Comparison of ENCODE assay signal across 11 cellular contexts in genomic region chr9:126956929-126957686, GRCh38. TPM values are rescaled to one million over a fixed set of nuclear protein-coding genes. Genes with fewer than 3 reads are reported as not detected.
DNase-seq lines count a peak whose midpoint lies in the region; ATAC-seq and TF ChIP-seq lines count a peak whose summit lies in the region.
"Had no signal": no experiment of that assay in that cellular context is flagged by ENCODE, and none has a peak within 500 bp of the region (broad histone marks: within the 10 kb centered on the region; RNA-seq: fewer than 3 reads in every experiment).

No MANE protein-coding gene starts in this region.

- peaks cover 21% of the 10 kb centered on the region for H3K27me3 Mint-ChIP-seq in stimulated activated naive CD8-positive, alpha-beta T cell treated with anti-CD3 and anti-CD28 coated beads, Interleukin-15, amount 100 ng/mL, for 72 hours
- peaks cover 22% of the 10 kb centered on the region for H3K27me3 Mint-ChIP-seq in MCF 10A (ENCODE audit: insufficient read depth, unreplicated experiment)

- TF ChIP-seq CTCF in MCF 10A (IDR thresholded peaks at IDR 0.05; ENCODE audit: unreplicated experiment) (no peak), left lung (IDR thresholded peaks at IDR 0.05) (no peak)

- no peak overlapping the region for H3K4me3 ChIP-seq in left lung

- intact Hi-C loops in MCF 10A (cut with micrococcal nuclease), result no loop called here
- intact Hi-C loops in left lung (cut with DNase I), result no loop called here

- no TSS peak for BruUV-seq in MCF 10A (replicated peaks; lab: Mats Ljungman, UMichigan)

- peak overlapping the region; percentile 34 to 68 for H3K27ac ChIP-seq in left lung

- H3K27me3 ChIP-seq in left lung, result no peaks in the 10 kb centered on the region

- no peak overlapping the region for H3K4me3 Mint-ChIP-seq in stimulated activated naive CD8-positive, alpha-beta T cell treated with anti-CD3 and anti-CD28 coated beads, Interleukin-15, amount 100 ng/mL, for 72 hours
- H3K4me3 Mint-ChIP-seq in MCF 10A (ENCODE audit: unreplicated experiment), result no peak overlapping the region
- H3K4me3 Mint-ChIP-seq: activated CD8-positive, alpha-beta memory T cell treated with anti-CD3 and anti-CD28 coated beads, Interleukin-2, amount 10 ng/mL, durations not matched to agents 7 days and 5 days had no signal

- POLR2A ChIA-PET in MCF 10A (lab: Yijun Ruan, JAX), result interaction anchor here (0.6 to 1.1 kb wide), 4 partner anchors 27 to 1171 kb away, joined by 3 to 4 read pairs (median 4); no protein-coding TSS in a partner anchor

- peak overlapping the region in 1 of 2 donors; percentile 28 for H3K27ac Mint-ChIP-seq in stimulated activated naive CD8-positive, alpha-beta T cell treated with anti-CD3 and anti-CD28 coated beads, Interleukin-15, amount 100 ng/mL, for 72 hours
- no peak overlapping the region for H3K27ac Mint-ChIP-seq in MCF 10A (ENCODE audit: low read depth, unreplicated experiment)
- H3K27ac Mint-ChIP-seq: activated CD8-positive, alpha-beta memory T cell treated with anti-CD3 and anti-CD28 coated beads, Interleukin-2, amount 10 ng/mL, durations not matched to agents 7 days and 5 days had no signal

- H3K36me3 Mint-ChIP-seq in MCF 10A (ENCODE audit: insufficient read depth, unreplicated experiment), result no peaks in the 10 kb centered on the region
- H3K36me3 Mint-ChIP-seq: activated CD8-positive, alpha-beta memory T cell treated with anti-CD3 and anti-CD28 coated beads, Interleukin-2, amount 10 ng/mL, durations not matched to agents 7 days and 5 days had no signal

- no peaks in the 10 kb centered on the region for H3K9me3 Mint-ChIP-seq in stimulated activated naive CD8-positive, alpha-beta T cell treated with anti-CD3 and anti-CD28 coated beads, Interleukin-15, amount 100 ng/mL, for 72 hours
- no peaks in the 10 kb centered on the region for H3K9me3 Mint-ChIP-seq in MCF 10A (ENCODE audit: unreplicated experiment)

- peaks cover 3% of the 10 kb centered on the region in 2 donors for H3K4me1 ChIP-seq in left lung

- no peaks in the 10 kb centered on the region for H3K9me3 ChIP-seq in left lung

- H3K36me3 ChIP-seq in left lung, result no peaks in the 10 kb centered on the region

- DNase-seq in stimulated activated naive CD8-positive, alpha-beta T cell treated with anti-CD3 and anti-CD28 coated beads, Interleukin-15, amount 100 ng/mL, for 72 hours, result no peak
- no peak for DNase-seq in stimulated activated naive CD8-positive, alpha-beta T cell treated with anti-CD3 and anti-CD28 coated beads, Interleukin-15, Interleukin-2, amounts not matched to agents 100 U/mL and 50 U/mL, for 24 hours
- DNase-seq in MCF 10A (ENCODE audit: unreplicated experiment) (peak; percentile 75), left lung (peak; percentile 44 to 66), NCI-H526 treated with DMSO at 0.1 percent for 48 hours (lab: John Stamatoyannopoulos, UW) (no peak), NOMO-1 (lab: John Stamatoyannopoulos, UW; ENCODE audit: unreplicated experiment in 2 of 2) (no peak)
- DNase-seq: activated CD8-positive, alpha-beta memory T cell treated with anti-CD3 and anti-CD28 coated beads, Interleukin-2, amount 10 ng/mL, durations not matched to agents 7 days and 5 days; hippocampal formation; NCI-H1105 had no signal

- peak; percentile 50 for ATAC-seq in stimulated activated naive CD8-positive, alpha-beta T cell treated with anti-CD3 and anti-CD28 coated beads, Interleukin-15, amount 100 ng/mL, for 72 hours
- ATAC-seq in stimulated activated naive CD8-positive, alpha-beta T cell treated with anti-CD3 and anti-CD28 coated beads, Interleukin-15, Interleukin-2, amounts not matched to agents 100 U/mL and 50 U/mL, for 24 hours, result no peak
- ATAC-seq in left lung (peak; percentile 75), GM18870 (IDR thresholded peaks at IDR 0.05; ENCODE audit: unreplicated experiment) (no peak), HG03039 (IDR thresholded peaks at IDR 0.05; ENCODE audit: unreplicated experiment) (no peak)
- ATAC-seq: activated CD8-positive, alpha-beta memory T cell treated with anti-CD3 and anti-CD28 coated beads, Interleukin-2, amount 10 ng/mL, durations not matched to agents 7 days and 5 days had no signal

- CTCF ChIA-PET in MCF 10A (lab: Yijun Ruan, JAX), result interaction anchor here (1.0 to 1.1 kb wide), 3 partner anchors 17 to 256 kb away, joined by 3 to 7 read pairs (median 3); no protein-coding TSS in a partner anchor

- H3K4me1 Mint-ChIP-seq in stimulated activated naive CD8-positive, alpha-beta T cell treated with anti-CD3 and anti-CD28 coated beads, Interleukin-15, amount 100 ng/mL, for 72 hours, result no peaks in the 10 kb centered on the region
- peaks cover 11% of the 10 kb centered on the region for H3K4me1 Mint-ChIP-seq in MCF 10A (ENCODE audit: insufficient read depth, unreplicated experiment)

RNA-seq across cellular contexts. Expression of gene RALGPS1, which starts 42.5 kb away (rescaled TPM):
- total RNA-seq in MCF 10A (2022), result 2.4 and 3.3 TPM in 2 replicates
- total RNA-seq in left lung, result 10 to 100 TPM; 11.9 to 16.2 TPM

Comparison
In these comparisons a context has a peak if more than half of its experiments do, and no peak if none do; other contexts are left out.
1. ATAC-seq: peak in stimulated activated naive CD8-positive, alpha-beta T cell treated with anti-CD3 and anti-CD28 coated beads, Interleukin-15, amount 100 ng/mL, for 72 hours (single experiment) and left lung (single experiment); none in stimulated activated naive CD8-positive, alpha-beta T cell treated with anti-CD3 and anti-CD28 coated beads, Interleukin-15, Interleukin-2, amounts not matched to agents 100 U/mL and 50 U/mL, for 24 hours (single experiment), GM18870 (single experiment) and HG03039 (single experiment).
2. DNase-seq: peak in MCF 10A (single experiment) and left lung (2 of 2); none in stimulated activated naive CD8-positive, alpha-beta T cell treated with anti-CD3 and anti-CD28 coated beads, Interleukin-15, amount 100 ng/mL, for 72 hours (0 of 2), stimulated activated naive CD8-positive, alpha-beta T cell treated with anti-CD3 and anti-CD28 coated beads, Interleukin-15, Interleukin-2, amounts not matched to agents 100 U/mL and 50 U/mL, for 24 hours (single experiment), NCI-H526 treated with DMSO at 0.1 percent for 48 hours (single experiment) and NOMO-1 (0 of 2).